Comparison of ENCODE assay signal across 1 cellular context in the genomic region with DNA sequence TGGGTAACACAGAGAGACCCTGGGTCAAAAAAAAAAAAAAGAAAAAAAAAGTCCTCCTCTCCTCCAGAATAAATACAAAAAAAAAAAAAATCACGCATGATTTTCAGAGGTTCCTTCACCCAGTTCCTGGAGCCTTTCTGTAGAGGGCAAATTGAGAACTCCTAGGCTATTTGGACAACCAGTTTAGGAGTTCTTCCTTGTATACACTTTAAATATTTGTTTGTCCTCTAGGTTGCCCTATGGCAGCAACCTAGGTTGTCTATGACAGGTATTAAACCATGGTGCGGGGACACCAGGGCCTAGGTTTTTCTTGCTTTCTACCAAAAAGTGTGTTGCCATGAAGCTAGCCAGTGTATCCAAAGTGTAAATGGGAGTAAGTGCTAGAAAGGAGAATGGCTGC.
TF ChIP-seq lines count a peak whose summit lies in the region.

No MANE protein-coding gene starts in this region.

TF ChIP-seq in HepG2, 621 proteins besides CTCF, POLR2A, EP300 and RAD21:
- no peak for TF ChIP-seq HNRNPH1 (optimal IDR thresholded peaks at IDR 0.05; ENCODE audit: low read depth, low read length)
- TF ChIP-seq ZNF7 (CRISPR knock-in tag; IDR thresholded peaks at IDR 0.05) = no peak
- TF ChIP-seq, protein P1, sequence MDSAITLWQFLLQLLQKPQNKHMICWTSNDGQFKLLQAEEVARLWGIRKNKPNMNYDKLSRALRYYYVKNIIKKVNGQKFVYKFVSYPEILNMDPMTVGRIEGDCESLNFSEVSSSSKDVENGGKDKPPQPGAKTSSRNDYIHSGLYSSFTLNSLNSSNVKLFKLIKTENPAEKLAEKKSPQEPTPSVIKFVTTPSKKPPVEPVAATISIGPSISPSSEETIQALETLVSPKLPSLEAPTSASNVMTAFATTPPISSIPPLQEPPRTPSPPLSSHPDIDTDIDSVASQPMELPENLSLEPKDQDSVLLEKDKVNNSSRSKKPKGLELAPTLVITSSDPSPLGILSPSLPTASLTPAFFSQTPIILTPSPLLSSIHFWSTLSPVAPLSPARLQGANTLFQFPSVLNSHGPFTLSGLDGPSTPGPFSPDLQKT (CRISPR knock-in tag; IDR thresholded peaks at IDR 0.05; ENCODE audit: borderline replicate concordance) = no peak
- no peak for TF ChIP-seq NAIF1 (CRISPR knock-in tag; IDR thresholded peaks at IDR 0.05; ENCODE audit: borderline replicate concordance)
- no peak for TF ChIP-seq IRF2 (CRISPR knock-in tag; IDR thresholded peaks at IDR 0.05)
